In the genomic region with DNA sequence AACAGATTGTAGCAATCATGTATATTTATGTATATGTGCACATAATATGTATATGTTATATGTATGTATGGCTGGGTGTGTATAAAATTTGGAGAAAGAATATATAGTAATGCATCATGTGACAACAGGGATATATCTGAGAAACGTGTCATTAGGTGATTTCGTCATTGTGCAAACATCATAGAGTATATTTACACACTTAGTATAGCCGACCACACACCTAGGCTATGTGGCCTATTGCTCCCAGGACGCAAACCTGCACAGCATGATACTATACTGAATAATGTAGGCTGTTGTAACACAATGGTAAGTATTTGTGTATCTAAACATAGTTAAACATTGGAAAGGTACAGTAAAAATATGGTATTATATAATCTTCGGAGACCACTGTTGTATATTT, we compare ENCODE assay signal across 20 cellular contexts. TPM values are rescaled to one million over a fixed set of nuclear protein-coding genes. Genes with fewer than 3 reads are reported as not detected.
DNase-seq lines count a peak whose midpoint lies in the region; ATAC-seq, FAIRE-seq and TF ChIP-seq lines count a peak whose summit lies in the region.
"Had no signal": no experiment of that assay in that cellular context is flagged by ENCODE, and none has a peak within 500 bp of the region (broad histone marks: within the 10 kb centered on the region; RNA-seq: fewer than 3 reads in every experiment).

No MANE protein-coding gene starts in this region.

- H2AFZ ChIP-seq in HepG2 (ENCODE audit: low read length) (no peak overlapping the region), smooth muscle cell (ENCODE audit: low read depth) (no peak overlapping the region)

- intact Hi-C loops in HepG2 (cut with micrococcal nuclease; ENCODE audit: unreplicated experiment) (no loop called here), right lobe of liver (cut with DNase I) (no loop called here), mucosa of descending colon (cut with DNase I, micrococcal nuclease) (no loop called here), gastrocnemius medialis (cut with DNase I; ENCODE audit: low total_unique reads) (no loop called here)

- H3F3A ChIP-seq in smooth muscle cell (ENCODE audit: low read depth) = no peaks in the 10 kb centered on the region

- H3K27ac ChIP-seq in HepG2 (ENCODE audit: extremely low read length, insufficient read depth, low read length) (no peak overlapping the region), right lobe of liver (no peak overlapping the region), KOPT-K1 (ENCODE audit: low read depth, low read length, poor library complexity, severe bottlenecking) (peak overlapping the region; percentile 88), smooth muscle cell (ENCODE audit: low read depth) (no peak overlapping the region), gastrocnemius medialis (no peak overlapping the region)
- H3K27ac ChIP-seq: C4-2B, Peyer's patch had no signal

- no peak for TF ChIP-seq CTCF in HepG2 (CRISPR knock-in tag; IDR thresholded peaks at IDR 0.05)
- TF ChIP-seq CTCF in right lobe of liver (IDR thresholded peaks at IDR 0.05) = no peak
- TF ChIP-seq CTCF in mucosa of descending colon (IDR thresholded peaks at IDR 0.05) = no peak
- TF ChIP-seq CTCF in smooth muscle cell (IDR thresholded peaks at IDR 0.05; ENCODE audit: borderline replicate concordance, insufficient read depth, poor library complexity, severe bottlenecking) = no peak
- TF ChIP-seq CTCF in gastrocnemius medialis (IDR thresholded peaks at IDR 0.05 in 4 of 5, conservative IDR thresholded peaks at IDR 0.05 in 1 of 5) = no peak

- in situ Hi-C loops in HepG2 (cut with HindIII; ENCODE audit: extremely low pct_ligation_motif_present, low pct_unique_long_range_greater_than_20kb) (no loop called here), gastrocnemius medialis (cut with MboI; ENCODE audit: low sequenced_read_pairs in 4 of 4) (no loop called here)

- ATAC-seq in HepG2 (peak; percentile 76), right lobe of liver (no peak), mucosa of descending colon (peak; percentile 73), gastrocnemius medialis (no peak)
- ATAC-seq: K562, T-cell had no signal

- no peaks in the 10 kb centered on the region for H3K9me3 ChIP-seq in HepG2 (ENCODE audit: low read length)
- no peaks in the 10 kb centered on the region for H3K9me3 ChIP-seq in right lobe of liver
- H3K9me3 ChIP-seq in KOPT-K1 (ENCODE audit: insufficient read depth, low read length, poor library complexity, severe bottlenecking) = no peaks in the 10 kb centered on the region
- no peaks in the 10 kb centered on the region for H3K9me3 ChIP-seq in mucosa of descending colon
- no peaks in the 10 kb centered on the region for H3K9me3 ChIP-seq in smooth muscle cell (replicated peaks; ENCODE audit: low read depth)
- H3K9me3 ChIP-seq in gastrocnemius medialis = no peaks in the 10 kb centered on the region
- H3K9me3 ChIP-seq: Peyer's patch had no signal

- H3K9ac ChIP-seq in HepG2 (ENCODE audit: insufficient read depth, low read depth, low read length) = no peak overlapping the region
- H3K9ac ChIP-seq in smooth muscle cell (ENCODE audit: low read depth) = no peak overlapping the region

- no peak for FAIRE-seq in HepG2 (lab: Jason Lieb, UNC)
- FAIRE-seq: H54, K562 had no signal

- H3K4me3 ChIP-seq in HepG2 (replicated peaks in 1 of 3; ENCODE audit: insufficient read depth in 1 of 3, low read depth in 2 of 3, low read length in 3 of 3) (no peak overlapping the region), right lobe of liver (no peak overlapping the region), mucosa of descending colon (no peak overlapping the region), smooth muscle cell (no peak overlapping the region), gastrocnemius medialis (no peak overlapping the region)
- H3K4me3 ChIP-seq: K562, Peyer's patch had no signal

- no TSS peak for BruUV-seq in HepG2 (replicated peaks; lab: Mats Ljungman, UMichigan)

- TF ChIP-seq POLR2A in HepG2 (IDR thresholded peaks at IDR 0.05; ENCODE audit: insufficient read depth in 1 of 2, low read depth in 2 of 2, low read length in 2 of 2) (no peak), right lobe of liver (IDR thresholded peaks at IDR 0.05) (no peak), gastrocnemius medialis (IDR thresholded peaks at IDR 0.05) (no peak)

- H3K27me3 ChIP-seq in HepG2 (ENCODE audit: control insufficient read depth in 1 of 2, insufficient read depth in 2 of 2, low read length in 2 of 2) = no peaks in the 10 kb centered on the region
- H3K27me3 ChIP-seq in right lobe of liver = no peaks in the 10 kb centered on the region
- H3K27me3 ChIP-seq in smooth muscle cell (ENCODE audit: low read depth) = no peaks in the 10 kb centered on the region
- H3K27me3 ChIP-seq in gastrocnemius medialis = no peaks in the 10 kb centered on the region
- H3K27me3 ChIP-seq: Peyer's patch had no signal

- H3K79me2 ChIP-seq in HepG2 (ENCODE audit: insufficient read depth, low read length) (no peaks in the 10 kb centered on the region), smooth muscle cell (ENCODE audit: low read depth) (no peaks in the 10 kb centered on the region)

- H4K20me1 ChIP-seq in HepG2 (ENCODE audit: insufficient read depth, low read length) (no peaks in the 10 kb centered on the region), smooth muscle cell (ENCODE audit: low read depth) (no peaks in the 10 kb centered on the region)

- H3K36me3 ChIP-seq in HepG2 (replicated peaks in 1 of 2; ENCODE audit: control insufficient read depth in 1 of 2, insufficient read depth in 2 of 2, low read length in 2 of 2) = peaks cover 3 to 13% of the 10 kb centered on the region in 2 experiments; a peak in 4 of 5 replicates
- peaks cover 0 to 12% (median 0%) of the 10 kb centered on the region in 4 donors for H3K36me3 ChIP-seq in right lobe of liver
- H3K36me3 ChIP-seq in KOPT-K1 (ENCODE audit: insufficient read depth, low read length) = peaks cover 15% of the 10 kb centered on the region
- no peaks in the 10 kb centered on the region for H3K36me3 ChIP-seq in mucosa of descending colon (ENCODE audit: low read depth)
- H3K36me3 ChIP-seq in smooth muscle cell (ENCODE audit: low read depth) = peaks cover 6% of the 10 kb centered on the region
- H3K36me3 ChIP-seq in gastrocnemius medialis = peaks cover 0 to 11% of the 10 kb centered on the region in 2 donors

- peaks cover 11% of the 10 kb centered on the region for H3K4me1 ChIP-seq in HepG2 (ENCODE audit: insufficient read depth, low read length)
- no peaks in the 10 kb centered on the region for H3K4me1 ChIP-seq in right lobe of liver
- H3K4me1 ChIP-seq in mucosa of descending colon (ENCODE audit: low read depth) = peaks cover 11% of the 10 kb centered on the region
- H3K4me1 ChIP-seq in smooth muscle cell (ENCODE audit: low read depth) = no peaks in the 10 kb centered on the region
- H3K4me1 ChIP-seq in gastrocnemius medialis = no peaks in the 10 kb centered on the region

- 37% methylated on average over 5 of the region's 5 CpGs for WGBS in HepG2 (ENCODE audit: low lambda C conversion rate)
- 54% methylated on average over 5 of the region's 5 CpGs for WGBS in right lobe of liver (ENCODE audit: insufficient coverage, low coverage, low lambda C conversion rate, missing lambda C conversion rate)
- WGBS in smooth muscle cell (ENCODE audit: low lambda C conversion rate) = 98% methylated on average over 5 of the region's 5 CpGs

- no peak overlapping the region for H3K4me2 ChIP-seq in HepG2 (ENCODE audit: low read depth, low read length)
- H3K4me2 ChIP-seq in smooth muscle cell = no peak overlapping the region

- TF ChIP-seq RAD21 in HepG2 (CRISPR knock-in tag; IDR thresholded peaks at IDR 0.05) = no peak

- peak in 2 of 3 experiments; percentile 2 to 27 for DNase-seq in NCI-H1417 (lab: John Stamatoyannopoulos, UW)
- DNase-seq in NCI-H1417 treated with DMSO at 0.1 percent for 48 hours (lab: John Stamatoyannopoulos, UW) = no peak
- DNase-seq in HepG2 (ENCODE audit: low spot score) = peak; percentile 66
- no peak for DNase-seq in right lobe of liver
- no peak for DNase-seq in mucosa of descending colon
- DNase-seq in smooth muscle cell (lab: John Stamatoyannopoulos, UW; ENCODE audit: unreplicated experiment) = no peak
- no peak for DNase-seq in gastrocnemius medialis
- DNase-seq: 8988T, DMS79 treated with DMSO at 0.1 percent for 48 hours, MM.1S, NCI-H1092 treated with DMSO at 0.1 percent for 48 hours, NCI-H1694 treated with DMSO at 0.1 percent for 48 hours, NCI-H2081 treated with DMSO at 0.1 percent for 48 hours, NCI-H446, Peyer's patch, T-cell had no signal

- TF ChIP-seq EP300 in HepG2 (IDR thresholded peaks at IDR 0.05; ENCODE audit: low read depth in 2 of 2, low read length in 2 of 2) = no peak
- no peak for TF ChIP-seq EP300 in HepG2 (CRISPR knock-in tag; IDR thresholded peaks at IDR 0.05; ENCODE audit: borderline replicate concordance)

- CTCF ChIA-PET in HepG2 (lab: Yijun Ruan, JAX; ENCODE audit: low intra/inter-chr PET ratio, low total read pairs) = no interaction called here

- POLR2A ChIA-PET in HepG2 (lab: Yijun Ruan, JAX) = no interaction called here

RNA-seq across cellular contexts. Expression of gene ESD, which starts 43.8 kb away (rescaled TPM):
- 147 and 234 TPM in 2 replicates for total RNA-seq in HepG2 (2016; rRNA removed; fragmentation: Illumina TruSeq; extraction: Trizol)
- 53.1 and 56.4 TPM in 2 replicates for total RNA-seq in HepG2 (2016; cell fraction: cytosol; rRNA removed; fragmentation: Illumina TruSeq; extraction: Trizol; ENCODE audit: low read depth)
- total RNA-seq in HepG2 (2016; cell fraction: insoluble cytoplasmic fraction; rRNA removed; fragmentation: Illumina TruSeq; extraction: Trizol) = 146 and 243 TPM in 2 replicates
- 92.1 and 96.2 TPM in 2 replicates for total RNA-seq in HepG2 (2016; cell fraction: membrane; rRNA removed; fragmentation: Illumina TruSeq; extraction: Trizol)
- total RNA-seq in HepG2 (2016; cell fraction: nucleus; rRNA removed; fragmentation: Illumina TruSeq; extraction: Trizol) = 70.0 and 78.0 TPM in 2 replicates
- polyA plus RNA-seq in HepG2 (2011; rRNA removed) = 87.5 and 118 TPM in 2 replicates
- polyA plus RNA-seq in HepG2 (2011; cell fraction: cytosol; rRNA removed) = 51.7 and 73.6 TPM in 2 replicates
- polyA plus RNA-seq in HepG2 (2011; cell fraction: nucleus; rRNA removed) = 20.7 and 24.8 TPM in 2 replicates
- 124 and 156 TPM in 2 replicates for polyA plus RNA-seq in HepG2 (2012)
- polyA plus RNA-seq in HepG2 (2016; cell fraction: cytosol; fragmentation: Illumina TruSeq; extraction: Trizol; ENCODE audit: low read depth) = 62.3 and 69.2 TPM in 2 replicates
- polyA plus RNA-seq in HepG2 (2016; cell fraction: insoluble cytoplasmic fraction; fragmentation: Illumina TruSeq; extraction: Trizol; ENCODE audit: low read depth) = 282 and 300 TPM in 2 replicates
- 93.3 and 95.7 TPM in 2 replicates for polyA plus RNA-seq in HepG2 (2016; cell fraction: membrane; fragmentation: Illumina TruSeq; extraction: Trizol; ENCODE audit: low read depth)
- 102 and 106 TPM in 2 replicates for polyA plus RNA-seq in HepG2 (2016; cell fraction: nucleus; fragmentation: Illumina TruSeq; extraction: Trizol; ENCODE audit: insufficient read depth, low read depth)
- polyA minus RNA-seq in HepG2 (2011; rRNA and poly(A)+ RNA removed; ENCODE audit: low replicate concordance) = 20.2 and 23.9 TPM in 2 replicates
- 58.6 and 65.4 TPM in 2 replicates for polyA minus RNA-seq in HepG2 (2011; cell fraction: cytosol; rRNA and poly(A)+ RNA removed)
- 33.9 and 53.6 TPM in 2 replicates for polyA minus RNA-seq in HepG2 (2011; cell fraction: nucleus; rRNA and poly(A)+ RNA removed)
- 10 to 100 TPM; 69.8 to 90.6 (median 85.4) TPM for total RNA-seq in right lobe of liver
- 10 to 100 TPM; 86.1 to 98.0 (median 97.0) TPM for total RNA-seq in mucosa of descending colon
- total RNA-seq in smooth muscle cell = 133 and 147 TPM in 2 replicates
- 142 and 146 TPM in 2 replicates for polyA plus RNA-seq in smooth muscle cell
- total RNA-seq in gastrocnemius medialis = 100 to 1,000 TPM in 1 of 4 donors, 10 to 100 TPM in 3; 70.7 to 100 (median 94.3) TPM

Comparison
In these comparisons a context has a peak if more than half of its experiments do, and no peak if none do; other contexts are left out.
1. DNase-seq: peak in NCI-H1417 (2 of 3) and HepG2 (single experiment); none in NCI-H1417 treated with DMSO at 0.1 percent for 48 hours (single experiment), right lobe of liver (0 of 3), mucosa of descending colon (0 of 3), smooth muscle cell (single experiment) and gastrocnemius medialis (0 of 2).
2. ATAC-seq: peak in HepG2 (single experiment) and mucosa of descending colon (single experiment); none in right lobe of liver (0 of 4) and gastrocnemius medialis (0 of 2).